Comparison of ENCODE assay signal across 17 cellular contexts in genomic region chr2:71560286-71561011, GRCh38.
DNase-seq lines count a peak whose midpoint lies in the region; ATAC-seq and TF ChIP-seq lines count a peak whose summit lies in the region.
"Had no signal": no experiment of that assay in that cellular context is flagged by ENCODE, and none has a peak within 500 bp of the region (broad histone marks: within the 10 kb centered on the region; RNA-seq: fewer than 3 reads in every experiment).

No MANE protein-coding gene starts in this region.

- H3K4ac ChIP-seq in mesenchymal stem cell (ENCODE audit: low read depth in 1 of 2, low read length in 2 of 2), result no peak overlapping the region

- no peaks in the 10 kb centered on the region for H3K4me1 Mint-ChIP-seq in natural killer cell treated with Interleukin-12 subunit alpha and Interleukin-12 subunit beta and Interleukin-15 and Interleukin-18, amount 100 ng/mL, for 72 hours (ENCODE audit: low read depth in 2 of 2)
- no peaks in the 10 kb centered on the region for H3K4me1 Mint-ChIP-seq in natural killer cell
- H3K4me1 Mint-ChIP-seq: CD8-positive, alpha-beta memory T cell had no signal

- H3K18ac ChIP-seq in mesenchymal stem cell (ENCODE audit: low read depth in 1 of 2, low read length in 2 of 2), result no peak overlapping the region

- H3K36me3 Mint-ChIP-seq in natural killer cell treated with Interleukin-12 subunit alpha and Interleukin-12 subunit beta and Interleukin-15 and Interleukin-18, amount 100 ng/mL, for 72 hours, result no peaks in the 10 kb centered on the region
- H3K36me3 Mint-ChIP-seq in natural killer cell, result no peaks in the 10 kb centered on the region

- no peak overlapping the region for H3K27ac ChIP-seq in mesenchymal stem cell (ENCODE audit: low read length, poor library complexity, severe bottlenecking)
- H3K27ac ChIP-seq in aorta (ENCODE audit: low read depth in 1 of 2, low read length in 2 of 2), result no peak overlapping the region
- no peak overlapping the region for H3K27ac ChIP-seq in OCI-LY7 (ENCODE audit: low read depth, low read length, poor library complexity, severe bottlenecking)
- H3K27ac ChIP-seq: HL-60, SJSA1 had no signal

- no peak overlapping the region for H3K23ac ChIP-seq in mesenchymal stem cell (ENCODE audit: low read length in 2 of 2)

- H3K27me3 ChIP-seq in mesenchymal stem cell (ENCODE audit: control insufficient read depth in 1 of 2, insufficient read depth in 1 of 2, low read length in 2 of 2) (peaks cover 0 to 61% of the 10 kb centered on the region in 2 experiments), aorta (ENCODE audit: control insufficient read depth in 1 of 2, insufficient read depth in 2 of 2, low read length in 1 of 2) (no peaks in the 10 kb centered on the region)
- H3K27me3 ChIP-seq: SJSA1 had no signal

- H3K9ac ChIP-seq in mesenchymal stem cell (ENCODE audit: low read length), result no peak overlapping the region

- H3K9me2 ChIP-seq in OCI-LY7 (ENCODE audit: insufficient read depth, low read length), result no peaks in the 10 kb centered on the region

- H4K20me1 ChIP-seq in OCI-LY7 (ENCODE audit: insufficient read depth, low read length), result no peaks in the 10 kb centered on the region

- no peaks in the 10 kb centered on the region for H3K9me3 ChIP-seq in mesenchymal stem cell (ENCODE audit: control insufficient read depth, low read length)
- H3K9me3 ChIP-seq in aorta (ENCODE audit: control insufficient read depth, low read length), result no peaks in the 10 kb centered on the region
- H3K9me3 ChIP-seq in OCI-LY7 (ENCODE audit: low read length), result no peaks in the 10 kb centered on the region
- H3K9me3 ChIP-seq: SJSA1 had no signal

- no peaks in the 10 kb centered on the region for H3K27me3 Mint-ChIP-seq in natural killer cell treated with Interleukin-12 subunit alpha and Interleukin-12 subunit beta and Interleukin-15 and Interleukin-18, amount 100 ng/mL, for 72 hours
- H3K27me3 Mint-ChIP-seq in natural killer cell (ENCODE audit: low read depth in 2 of 2), result no peaks in the 10 kb centered on the region
- H3K27me3 Mint-ChIP-seq: CD8-positive, alpha-beta memory T cell had no signal

- no peaks in the 10 kb centered on the region for H3K9me3 Mint-ChIP-seq in natural killer cell treated with Interleukin-12 subunit alpha and Interleukin-12 subunit beta and Interleukin-15 and Interleukin-18, amount 100 ng/mL, for 72 hours
- no peaks in the 10 kb centered on the region for H3K9me3 Mint-ChIP-seq in natural killer cell
- H3K9me3 Mint-ChIP-seq: CD8-positive, alpha-beta memory T cell had no signal

- no peak overlapping the region for H2BK15ac ChIP-seq in mesenchymal stem cell (ENCODE audit: low read depth, poor library complexity, severe bottlenecking)

- ATAC-seq in natural killer cell treated with Interleukin-12 subunit alpha and Interleukin-12 subunit beta and Interleukin-15 and Interleukin-18, amount 100 ng/mL, for 72 hours, result no peak
- no peak for ATAC-seq in natural killer cell
- ATAC-seq in aorta (ENCODE audit: low FRiP score), result no peak

- H2AFZ ChIP-seq in mesenchymal stem cell (ENCODE audit: low read depth, low read length) (no peak overlapping the region), OCI-LY7 (ENCODE audit: low read length) (no peak overlapping the region)

- intact Hi-C loops in natural killer cell (cut with micrococcal nuclease) (no loop called here), aorta (cut with DNase I) (loop anchor here in 1 of 2 donors (10.0 kb wide), 1 partner anchor 154 kb away; no protein-coding TSS in a partner anchor), OCI-LY7 (cut with micrococcal nuclease; ENCODE audit: unreplicated experiment) (no loop called here)

- H3K4me1 ChIP-seq in mesenchymal stem cell (ENCODE audit: control insufficient read depth, insufficient read depth, low read depth, low read length), result peaks cover 59% of the 10 kb centered on the region
- no peaks in the 10 kb centered on the region for H3K4me1 ChIP-seq in aorta (ENCODE audit: control insufficient read depth in 1 of 2, insufficient read depth in 2 of 2, low read length in 2 of 2)
- no peaks in the 10 kb centered on the region for H3K4me1 ChIP-seq in OCI-LY7 (ENCODE audit: insufficient read depth, low read length, poor library complexity, severe bottlenecking)

- POLR2A ChIA-PET in OCI-LY7 (lab: Charles Lee), result no interaction called here

- H3K4me3 Mint-ChIP-seq in natural killer cell treated with Interleukin-12 subunit alpha and Interleukin-12 subunit beta and Interleukin-15 and Interleukin-18, amount 100 ng/mL, for 72 hours, result no peak overlapping the region
- H3K4me3 Mint-ChIP-seq in natural killer cell, result no peak overlapping the region
- H3K4me3 Mint-ChIP-seq: CD8-positive, alpha-beta memory T cell had no signal

- H2BK5ac ChIP-seq in mesenchymal stem cell (ENCODE audit: low read depth, low read length, poor library complexity, severe bottlenecking), result no peak overlapping the region

- TF ChIP-seq CTCF in natural killer cell (IDR thresholded peaks at IDR 0.05) (no peak), OCI-LY7 (conservative IDR thresholded peaks at IDR 0.05; ENCODE audit: low read length) (no peak)

- H3K4me3 ChIP-seq in mesenchymal stem cell (ENCODE audit: insufficient read depth in 1 of 2, low read depth in 1 of 2, low read length in 2 of 2) (no peak overlapping the region), aorta (ENCODE audit: low read length in 2 of 2) (no peak overlapping the region), OCI-LY7 (ENCODE audit: low read depth, low read length, poor library complexity, severe bottlenecking) (no peak overlapping the region)
- H3K4me3 ChIP-seq: K562, SJSA1 had no signal

- H2BK120ac ChIP-seq in mesenchymal stem cell (ENCODE audit: low read depth, low read length), result no peak overlapping the region

- no peak overlapping the region for H4K8ac ChIP-seq in mesenchymal stem cell (ENCODE audit: low read length)

- CTCF ChIA-PET in OCI-LY7 (lab: Charles Lee; ENCODE audit: unreplicated experiment), result no interaction called here

- no peak overlapping the region for H4K91ac ChIP-seq in mesenchymal stem cell (ENCODE audit: low read length)

- no peak overlapping the region for H2BK12ac ChIP-seq in mesenchymal stem cell (ENCODE audit: low read length in 2 of 2)

- no peak overlapping the region for H3K14ac ChIP-seq in mesenchymal stem cell (ENCODE audit: low read length in 2 of 2)

- H3K79me1 ChIP-seq in mesenchymal stem cell (replicated peaks; ENCODE audit: low read length, poor library complexity, severe bottlenecking), result peaks cover 7% of the 10 kb centered on the region

- no TSS peak for BruUV-seq in OCI-LY7 (replicated peaks; lab: Mats Ljungman, UMichigan)

- H3K27ac Mint-ChIP-seq in natural killer cell treated with Interleukin-12 subunit alpha and Interleukin-12 subunit beta and Interleukin-15 and Interleukin-18, amount 100 ng/mL, for 72 hours, result no peak overlapping the region
- H3K27ac Mint-ChIP-seq in natural killer cell, result no peak overlapping the region

- WGBS in mesenchymal stem cell, result 83% methylated on average over 38 of the region's 39 CpGs
- WGBS in aorta, 2 donors, result 42 to 50% methylated on average over 38 to 39 of the region's 39 CpGs

- peaks cover 0 to 86% of the 10 kb centered on the region in 2 experiments for H3K36me3 ChIP-seq in mesenchymal stem cell (ENCODE audit: control insufficient read depth in 1 of 2, insufficient read depth in 2 of 2, low read depth in 1 of 2, low read length in 2 of 2)
- no peaks in the 10 kb centered on the region for H3K36me3 ChIP-seq in aorta (ENCODE audit: control insufficient read depth in 1 of 2, insufficient read depth in 2 of 2, low read length in 1 of 2)
- no peaks in the 10 kb centered on the region for H3K36me3 ChIP-seq in OCI-LY7 (ENCODE audit: insufficient read depth, low read length)

- DNase-seq in natural killer cell treated with Interleukin-12 subunit alpha and Interleukin-12 subunit beta and Interleukin-15 and Interleukin-18, amount 100 ng/mL, for 72 hours (ENCODE audit: low spot score), result peak; percentile 54
- DNase-seq in natural killer cell, result no peak
- DNase-seq in NCI-H2227 (lab: John Stamatoyannopoulos, UW; ENCODE audit: unreplicated experiment), result peak; percentile 43
- DNase-seq in mesenchymal stem cell, result no peak
- peak; percentile 48 to 61 for DNase-seq in aorta
- no peak for DNase-seq in MV-4-11 (lab: John Stamatoyannopoulos, UW)
- DNase-seq in OCI-LY7 (ENCODE audit: low spot score), result no peak
- DNase-seq in CD1c-positive myeloid dendritic cell (ENCODE audit: extremely low spot score), result no peak
- DNase-seq: ACHN; CD8-positive, alpha-beta memory T cell; DND-41; NCI-H2171; NCI-H510A; NCI-H82 had no signal

- H3K79me2 ChIP-seq in OCI-LY7 (ENCODE audit: insufficient read depth, low read depth, low read length), result no peaks in the 10 kb centered on the region

- no peak overlapping the region for H3K4me2 ChIP-seq in mesenchymal stem cell (ENCODE audit: low read length, poor library complexity, severe bottlenecking)
- no peak overlapping the region for H3K4me2 ChIP-seq in OCI-LY7 (ENCODE audit: low read length)

- H2AK5ac ChIP-seq in mesenchymal stem cell (ENCODE audit: low read length, severe bottlenecking), result peak overlapping the region; percentile 15

Comparison
In these comparisons a context has a peak if more than half of its experiments do, and no peak if none do; other contexts are left out.
1. DNase-seq: peak in natural killer cell treated with Interleukin-12 subunit alpha and Interleukin-12 subunit beta and Interleukin-15 and Interleukin-18, amount 100 ng/mL, for 72 hours (single experiment), NCI-H2227 (single experiment) and aorta (2 of 2); none in natural killer cell (single experiment), mesenchymal stem cell (single experiment), MV-4-11 (single experiment), OCI-LY7 (single experiment) and CD1c-positive myeloid dendritic cell (single experiment).